Comparison of ENCODE assay signal across 20 cellular contexts in the genomic region with DNA sequence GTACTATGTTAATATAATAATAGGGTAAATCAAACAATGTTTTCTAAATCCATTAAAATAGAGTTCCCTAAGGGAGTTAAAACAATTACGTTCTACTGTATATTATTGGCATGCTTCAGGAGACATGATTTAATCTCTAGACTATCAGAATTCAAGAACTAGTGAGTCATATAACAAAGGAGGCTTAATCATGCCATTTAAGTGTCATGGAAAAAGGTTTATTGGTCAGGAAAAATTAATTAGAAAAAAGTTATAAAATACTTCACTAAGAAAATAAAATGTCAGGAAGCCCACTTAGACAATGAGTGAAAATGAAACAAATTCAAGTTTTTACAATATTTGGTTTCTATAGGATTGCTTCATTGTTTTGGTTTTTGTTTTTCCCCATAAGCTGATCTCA. TPM values are rescaled to one million over a fixed set of nuclear protein-coding genes. Genes with fewer than 3 reads are reported as not detected.
"Had no signal": no experiment of that assay in that cellular context is flagged by ENCODE, and none has a peak within 500 bp of the region (broad histone marks: within the 10 kb centered on the region; RNA-seq: fewer than 3 reads in every experiment).

No MANE protein-coding gene starts in this region.

- H3K27ac ChIP-seq: brain microvascular endothelial cell, neutrophil, ovary, prostate gland, thoracic aorta, upper lobe of right lung, VCaP had no signal

- DNase-seq: activated CD4-positive, alpha-beta T cell treated with anti-CD3 and anti-CD28 coated beads for 1 hour; activated gamma-delta T cell treated with Interleukin-2 at 50 U/mL for 16 hours; activated T-cell treated with anti-CD3 and anti-CD28 coated beads, Interleukin-2, amount 50 U/mL, for 1 hour; aorta; brain microvascular endothelial cell; cortex of kidney; hippocampal formation; left cardiac atrium; ovary; right cardiac atrium; stimulated activated CD4-positive, alpha-beta T cell treated with anti-CD3 and anti-CD28 coated beads, Interleukin-4, amount 100 ng/mL, for 24 hours; stimulated activated naive CD4-positive, alpha-beta T cell treated with Interleukin-2 at 50 U/mL for 16 hours; T-cell; upper lobe of right lung had no signal

- H3K36me3 ChIP-seq: brain microvascular endothelial cell, neutrophil, ovary, prostate gland, thoracic aorta, upper lobe of right lung had no signal

- H3K4me1 ChIP-seq: prostate gland, upper lobe of right lung had no signal

- H3K4me3 ChIP-seq: ovary, prostate gland, thoracic aorta, upper lobe of right lung had no signal

- H3K27me3 ChIP-seq: brain microvascular endothelial cell, neutrophil, ovary, upper lobe of right lung had no signal

- H3K9me3 ChIP-seq: neutrophil, ovary, prostate gland, thoracic aorta, upper lobe of right lung had no signal

- FAIRE-seq: frontal cortex had no signal

RNA-seq across cellular contexts. Expression of gene HCRTR2, which starts 34.7 kb away (rescaled TPM):
- total RNA-seq: aorta, left cardiac atrium, liver, prostate gland, right cardiac atrium, T-cell, thoracic aorta, upper lobe of right lung had no signal
